Comparison of ENCODE assay signal across 8 cellular contexts in genomic region chrX:13688384-13688771, GRCh38.
DNase-seq lines count a peak whose midpoint lies in the region; ATAC-seq and TF ChIP-seq lines count a peak whose summit lies in the region.

No MANE protein-coding gene starts in this region.

- H3K9ac ChIP-seq in parathyroid adenoma, result no peak overlapping the region

- peak; percentile 27 for ATAC-seq in effector memory CD8-positive, alpha-beta T cell (replicated peaks)
- ATAC-seq in HG03095 (IDR thresholded peaks at IDR 0.05; ENCODE audit: unreplicated experiment), result no peak

- peaks cover 26 to 43% of the 10 kb centered on the region in 2 donors for H3K4me1 Mint-ChIP-seq in effector memory CD8-positive, alpha-beta T cell (ENCODE audit: low read depth in 2 of 2)

- no peaks in the 10 kb centered on the region for H3K27me3 ChIP-seq in parathyroid adenoma (ENCODE audit: control insufficient read depth, insufficient read depth, low read length)

- no peaks in the 10 kb centered on the region for H3K36me3 ChIP-seq in parathyroid adenoma (ENCODE audit: control insufficient read depth, insufficient read depth, low read length)

- H3K27ac ChIP-seq in parathyroid adenoma, result peak overlapping the region; percentile 95

- H3K27ac Mint-ChIP-seq in effector memory CD8-positive, alpha-beta T cell, result peak overlapping the region; percentile 84 to 95

- no peak for TF ChIP-seq CTCF in parathyroid adenoma (IDR thresholded peaks at IDR 0.05)

- intact Hi-C loops in head of caudate nucleus (cut with DNase I), result no loop called here

- H3K79me2 ChIP-seq in parathyroid adenoma, result peaks cover 22% of the 10 kb centered on the region

- peak overlapping the region; percentile 85 to 86 for H3K4me3 Mint-ChIP-seq in effector memory CD8-positive, alpha-beta T cell

- peaks cover 9% of the 10 kb centered on the region for H3K36me3 Mint-ChIP-seq in effector memory CD8-positive, alpha-beta T cell (ENCODE audit: insufficient read depth)

- no peaks in the 10 kb centered on the region for H3K9me3 Mint-ChIP-seq in effector memory CD8-positive, alpha-beta T cell

- H3K4me3 ChIP-seq in GM08714 (ENCODE audit: low read length) (peak overlapping the region; percentile 98), parathyroid adenoma (ENCODE audit: low read depth, low read length) (peak overlapping the region; percentile 91)

- peak overlapping the region; percentile 76 for H2AFZ ChIP-seq in parathyroid adenoma

- peak overlapping the region; percentile 62 for H3K4me2 ChIP-seq in parathyroid adenoma (ENCODE audit: low read length)

- DNase-seq in NCI-H69 (lab: John Stamatoyannopoulos, UW) (peak; percentile 10), NCI-H2171 treated with DMSO at 0.1 percent for 48 hours (lab: John Stamatoyannopoulos, UW) (no peak), NCI-H187 (lab: John Stamatoyannopoulos, UW) (no peak), head of caudate nucleus (no peak)
- DNase-seq in effector memory CD8-positive, alpha-beta T cell, result no peak

- no peaks in the 10 kb centered on the region for H3K9me3 ChIP-seq in parathyroid adenoma (ENCODE audit: control insufficient read depth, low read length)

- H3K4me1 ChIP-seq in parathyroid adenoma, result no peaks in the 10 kb centered on the region

- H3K27me3 Mint-ChIP-seq in effector memory CD8-positive, alpha-beta T cell, result no peaks in the 10 kb centered on the region
